ENCODE assay signal across 9 cellular contexts in genomic region chr17:63917206-63917605, GRCh38. TPM values are rescaled to one million over a fixed set of nuclear protein-coding genes. Genes with fewer than 3 reads are reported as not detected.
"Had no signal": no experiment of that assay in that cellular context is flagged by ENCODE, and none has a peak within 500 bp of the region (broad histone marks: within the 10 kb centered on the region; RNA-seq: fewer than 3 reads in every experiment).

No MANE protein-coding gene starts in this region.

RNA-seq across cellular contexts. Expression of gene GH1, which starts 1.4 kb away (rescaled TPM):
- total RNA-seq: LHCN-M2, MCF 10A, NCI-H460, PC-9, Right ventricle myocardium inferior, RPMI7951, SJCRH30, SK-MEL-5 had no signal

RNA-seq across cellular contexts. Expression of gene CSHL1, which starts 6.1 kb away (rescaled TPM):
- total RNA-seq: LHCN-M2, MCF 10A, NCI-H460, OCI-LY7, PC-9, Right ventricle myocardium inferior, RPMI7951, SJCRH30, SK-MEL-5 had no signal

RNA-seq across cellular contexts. Expression of gene CD79B, which starts 14.9 kb away (rescaled TPM):
- total RNA-seq: LHCN-M2, MCF 10A, NCI-H460, PC-9, RPMI7951 had no signal

RNA-seq across cellular contexts. Expression of gene CSH1, which starts 20.8 kb away (rescaled TPM):
- total RNA-seq: LHCN-M2, MCF 10A, NCI-H460, OCI-LY7, PC-9, Right ventricle myocardium inferior, RPMI7951, SJCRH30, SK-MEL-5 had no signal

RNA-seq across cellular contexts. Expression of gene GH2, which starts 35.5 kb away (rescaled TPM):
- total RNA-seq: LHCN-M2, MCF 10A, NCI-H460, OCI-LY7, PC-9, Right ventricle myocardium inferior, RPMI7951, SJCRH30, SK-MEL-5 had no signal
